Comparison of ENCODE assay signal across 1 cellular context in genomic region chr14:24435998-24436354, GRCh38.
TF ChIP-seq lines count a peak whose summit lies in the region.

No MANE protein-coding gene starts in this region.

TF ChIP-seq in HepG2, 621 proteins besides CTCF, POLR2A, EP300 and RAD21 (continues in another document):
- TF ChIP-seq ETV5 (CRISPR knock-in tag; IDR thresholded peaks at IDR 0.05; ENCODE audit: borderline replicate concordance) (no peak), STAT5B (CRISPR knock-in tag; IDR thresholded peaks at IDR 0.05) (no peak), ZXDC (CRISPR knock-in tag; IDR thresholded peaks at IDR 0.05) (no peak), HNF1A (IDR thresholded peaks at IDR 0.05; ENCODE audit: low read depth) (no peak), HNF1A (CRISPR knock-in tag; IDR thresholded peaks at IDR 0.05; ENCODE audit: borderline replicate concordance) (no peak), ZSCAN31 (CRISPR knock-in tag; IDR thresholded peaks at IDR 0.05; ENCODE audit: low read depth) (0 out of 2 replicates have a peak, but pooled peaks have one; percentile 17), HOMEZ (CRISPR knock-in tag; IDR thresholded peaks at IDR 0.05; ENCODE audit: low read depth) (no peak), SP4 (CRISPR knock-in tag; IDR thresholded peaks at IDR 0.05) (no peak), ATF6 (CRISPR knock-in tag; conservative IDR thresholded peaks at IDR 0.05) (no peak), HMGXB4 (CRISPR knock-in tag; IDR thresholded peaks at IDR 0.05; ENCODE audit: borderline replicate concordance in 1 of 2, low read depth in 1 of 2) (no peak), ETV6 (CRISPR knock-in tag; conservative IDR thresholded peaks at IDR 0.05) (0 out of 2 replicates have a peak, but pooled peaks have one; percentile 4), KLF9 (CRISPR knock-in tag; IDR thresholded peaks at IDR 0.05; ENCODE audit: low read depth) (no peak), SOX6 (IDR thresholded peaks at IDR 0.05) (no peak), SOX6 (CRISPR knock-in tag; IDR thresholded peaks at IDR 0.05) (no peak), ZNF556 (CRISPR knock-in tag; IDR thresholded peaks at IDR 0.05; ENCODE audit: borderline replicate concordance) (no peak), PHB2 (IDR thresholded peaks at IDR 0.05; ENCODE audit: partially characterized antibody) (no peak), ZNF704 (CRISPR knock-in tag; IDR thresholded peaks at IDR 0.05; ENCODE audit: borderline replicate concordance) (0 out of 2 replicates have a peak, but pooled peaks have one; percentile 10), GATA4 (IDR thresholded peaks at IDR 0.05; ENCODE audit: borderline replicate concordance, low read depth) (no peak), IRF9 (CRISPR knock-in tag; IDR thresholded peaks at IDR 0.05; ENCODE audit: borderline replicate concordance) (no peak), KLF12 (CRISPR knock-in tag; IDR thresholded peaks at IDR 0.05; ENCODE audit: borderline replicate concordance) (no peak), FOXO1 (CRISPR knock-in tag; IDR thresholded peaks at IDR 0.05) (no peak), ZBTB40 (IDR thresholded peaks at IDR 0.05) (no peak), ZBTB40 (CRISPR knock-in tag; IDR thresholded peaks at IDR 0.05) (0 out of 2 replicates have a peak, but pooled peaks have one; percentile 20), FOXA1 (IDR thresholded peaks at IDR 0.05) (no peak), FOXA1 (CRISPR knock-in tag; IDR thresholded peaks at IDR 0.05) (no peak), KLF13 (CRISPR knock-in tag; IDR thresholded peaks at IDR 0.05) (no peak), CCAR2 (optimal IDR thresholded peaks at IDR 0.05; ENCODE audit: low read depth, low read length) (no peak), JUNB (CRISPR knock-in tag; IDR thresholded peaks at IDR 0.05; ENCODE audit: borderline replicate concordance) (no peak), ZNF451 (CRISPR knock-in tag; IDR thresholded peaks at IDR 0.05) (no peak), ZNF33A (CRISPR knock-in tag; IDR thresholded peaks at IDR 0.05; ENCODE audit: borderline replicate concordance) (no peak)
